Comparison of ENCODE assay signal across 1 cellular context in the genomic region with DNA sequence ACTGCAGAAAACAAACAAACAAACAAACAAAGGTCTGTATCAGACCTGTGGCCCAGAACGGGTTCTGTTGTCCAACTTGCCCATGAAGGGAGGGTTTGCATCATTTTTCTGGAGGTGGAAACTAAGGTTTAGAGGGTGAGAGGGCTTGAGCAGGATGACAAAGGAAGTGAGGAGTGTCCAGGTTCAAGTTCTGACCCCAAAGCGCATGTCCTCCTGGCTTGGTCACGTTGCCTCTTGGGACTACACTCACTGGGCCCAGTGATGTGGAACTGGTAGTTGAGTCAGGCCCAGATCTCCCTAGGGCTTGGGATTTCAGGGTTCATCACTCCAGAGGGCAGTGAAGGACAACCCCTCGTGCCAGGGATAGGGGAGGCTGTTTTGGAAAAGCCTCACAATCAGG.
A peak's percentile ranks its signal among the peaks of the same experiment; 100 is the strongest.
TF ChIP-seq lines count a peak whose summit lies in the region.

No MANE protein-coding gene starts in this region.

TF ChIP-seq in K562, 482 proteins besides CTCF, POLR2A, EP300 and RAD21 (continued from another document):
- TF ChIP-seq, protein P1, sequence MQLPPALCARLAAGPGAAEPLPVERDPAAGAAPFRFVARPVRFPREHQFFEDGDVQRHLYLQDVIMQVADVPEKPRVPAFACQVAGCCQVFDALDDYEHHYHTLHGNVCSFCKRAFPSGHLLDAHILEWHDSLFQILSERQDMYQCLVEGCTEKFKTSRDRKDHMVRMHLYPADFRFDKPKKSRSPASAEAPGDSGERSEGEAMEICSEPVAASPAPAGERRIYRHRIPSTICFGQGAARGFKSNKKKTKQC (CRISPR knock-in tag; IDR thresholded peaks at IDR 0.05): no peak
- no peak for TF ChIP-seq HNRNPLL (IDR thresholded peaks at IDR 0.05; ENCODE audit: low read depth, low read length, poor library complexity, severe bottlenecking)
- TF ChIP-seq ZNF551 (CRISPR knock-in tag; IDR thresholded peaks at IDR 0.05): no peak
- TF ChIP-seq MYC (IDR thresholded peaks at IDR 0.05; ENCODE audit: low read depth, low read length): 0 out of 2 replicates have a peak, but pooled peaks have one; percentile 14
- TF ChIP-seq MYC (CRISPR knock-in tag; IDR thresholded peaks at IDR 0.05; ENCODE audit: borderline replicate concordance, low read depth): no peak
- TF ChIP-seq, protein P2, sequence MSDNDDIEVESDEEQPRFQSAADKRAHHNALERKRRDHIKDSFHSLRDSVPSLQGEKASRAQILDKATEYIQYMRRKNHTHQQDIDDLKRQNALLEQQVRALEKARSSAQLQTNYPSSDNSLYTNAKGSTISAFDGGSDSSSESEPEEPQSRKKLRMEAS (CRISPR knock-in tag; IDR thresholded peaks at IDR 0.05): peak; percentile 41; the same call in 1 of the 2 replicates
- TF ChIP-seq, protein P3, sequence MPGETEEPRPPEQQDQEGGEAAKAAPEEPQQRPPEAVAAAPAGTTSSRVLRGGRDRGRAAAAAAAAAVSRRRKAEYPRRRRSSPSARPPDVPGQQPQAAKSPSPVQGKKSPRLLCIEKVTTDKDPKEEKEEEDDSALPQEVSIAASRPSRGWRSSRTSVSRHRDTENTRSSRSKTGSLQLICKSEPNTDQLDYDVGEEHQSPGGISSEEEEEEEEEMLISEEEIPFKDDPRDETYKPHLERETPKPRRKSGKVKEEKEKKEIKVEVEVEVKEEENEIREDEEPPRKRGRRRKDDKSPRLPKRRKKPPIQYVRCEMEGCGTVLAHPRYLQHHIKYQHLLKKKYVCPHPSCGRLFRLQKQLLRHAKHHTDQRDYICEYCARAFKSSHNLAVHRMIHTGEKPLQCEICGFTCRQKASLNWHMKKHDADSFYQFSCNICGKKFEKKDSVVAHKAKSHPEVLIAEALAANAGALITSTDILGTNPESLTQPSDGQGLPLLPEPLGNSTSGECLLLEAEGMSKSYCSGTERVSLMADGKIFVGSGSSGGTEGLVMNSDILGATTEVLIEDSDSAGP (CRISPR knock-in tag; IDR thresholded peaks at IDR 0.05): 0 out of 2 replicates have a peak, but pooled peaks have one; percentile 59
- TF ChIP-seq ZNF253 (CRISPR knock-in tag; conservative IDR thresholded peaks at IDR 0.05): no peak
- TF ChIP-seq WHSC1 (IDR thresholded peaks at IDR 0.05; ENCODE audit: low read length): no peak
- no peak for TF ChIP-seq CBX1 (IDR thresholded peaks at IDR 0.05; ENCODE audit: low read depth)
- TF ChIP-seq NR2C2 (CRISPR knock-in tag; IDR thresholded peaks at IDR 0.05): 0 out of 2 replicates have a peak, but pooled peaks have one; percentile 37
- no peak for TF ChIP-seq NR2C2 (tag; IDR thresholded peaks at IDR 0.05)
- TF ChIP-seq ZSCAN32 (CRISPR knock-in tag; IDR thresholded peaks at IDR 0.05): no peak
- no peak for TF ChIP-seq KAT8 (IDR thresholded peaks at IDR 0.05; ENCODE audit: low read depth)
- no peak for TF ChIP-seq KLF10 (CRISPR knock-in tag; IDR thresholded peaks at IDR 0.05)
- no peak for TF ChIP-seq PRMT5 (CRISPR knock-in tag; IDR thresholded peaks at IDR 0.05)
- TF ChIP-seq TCF7L2 (IDR thresholded peaks at IDR 0.05; ENCODE audit: low read depth, low read length): no peak
- TF ChIP-seq, protein P4, sequence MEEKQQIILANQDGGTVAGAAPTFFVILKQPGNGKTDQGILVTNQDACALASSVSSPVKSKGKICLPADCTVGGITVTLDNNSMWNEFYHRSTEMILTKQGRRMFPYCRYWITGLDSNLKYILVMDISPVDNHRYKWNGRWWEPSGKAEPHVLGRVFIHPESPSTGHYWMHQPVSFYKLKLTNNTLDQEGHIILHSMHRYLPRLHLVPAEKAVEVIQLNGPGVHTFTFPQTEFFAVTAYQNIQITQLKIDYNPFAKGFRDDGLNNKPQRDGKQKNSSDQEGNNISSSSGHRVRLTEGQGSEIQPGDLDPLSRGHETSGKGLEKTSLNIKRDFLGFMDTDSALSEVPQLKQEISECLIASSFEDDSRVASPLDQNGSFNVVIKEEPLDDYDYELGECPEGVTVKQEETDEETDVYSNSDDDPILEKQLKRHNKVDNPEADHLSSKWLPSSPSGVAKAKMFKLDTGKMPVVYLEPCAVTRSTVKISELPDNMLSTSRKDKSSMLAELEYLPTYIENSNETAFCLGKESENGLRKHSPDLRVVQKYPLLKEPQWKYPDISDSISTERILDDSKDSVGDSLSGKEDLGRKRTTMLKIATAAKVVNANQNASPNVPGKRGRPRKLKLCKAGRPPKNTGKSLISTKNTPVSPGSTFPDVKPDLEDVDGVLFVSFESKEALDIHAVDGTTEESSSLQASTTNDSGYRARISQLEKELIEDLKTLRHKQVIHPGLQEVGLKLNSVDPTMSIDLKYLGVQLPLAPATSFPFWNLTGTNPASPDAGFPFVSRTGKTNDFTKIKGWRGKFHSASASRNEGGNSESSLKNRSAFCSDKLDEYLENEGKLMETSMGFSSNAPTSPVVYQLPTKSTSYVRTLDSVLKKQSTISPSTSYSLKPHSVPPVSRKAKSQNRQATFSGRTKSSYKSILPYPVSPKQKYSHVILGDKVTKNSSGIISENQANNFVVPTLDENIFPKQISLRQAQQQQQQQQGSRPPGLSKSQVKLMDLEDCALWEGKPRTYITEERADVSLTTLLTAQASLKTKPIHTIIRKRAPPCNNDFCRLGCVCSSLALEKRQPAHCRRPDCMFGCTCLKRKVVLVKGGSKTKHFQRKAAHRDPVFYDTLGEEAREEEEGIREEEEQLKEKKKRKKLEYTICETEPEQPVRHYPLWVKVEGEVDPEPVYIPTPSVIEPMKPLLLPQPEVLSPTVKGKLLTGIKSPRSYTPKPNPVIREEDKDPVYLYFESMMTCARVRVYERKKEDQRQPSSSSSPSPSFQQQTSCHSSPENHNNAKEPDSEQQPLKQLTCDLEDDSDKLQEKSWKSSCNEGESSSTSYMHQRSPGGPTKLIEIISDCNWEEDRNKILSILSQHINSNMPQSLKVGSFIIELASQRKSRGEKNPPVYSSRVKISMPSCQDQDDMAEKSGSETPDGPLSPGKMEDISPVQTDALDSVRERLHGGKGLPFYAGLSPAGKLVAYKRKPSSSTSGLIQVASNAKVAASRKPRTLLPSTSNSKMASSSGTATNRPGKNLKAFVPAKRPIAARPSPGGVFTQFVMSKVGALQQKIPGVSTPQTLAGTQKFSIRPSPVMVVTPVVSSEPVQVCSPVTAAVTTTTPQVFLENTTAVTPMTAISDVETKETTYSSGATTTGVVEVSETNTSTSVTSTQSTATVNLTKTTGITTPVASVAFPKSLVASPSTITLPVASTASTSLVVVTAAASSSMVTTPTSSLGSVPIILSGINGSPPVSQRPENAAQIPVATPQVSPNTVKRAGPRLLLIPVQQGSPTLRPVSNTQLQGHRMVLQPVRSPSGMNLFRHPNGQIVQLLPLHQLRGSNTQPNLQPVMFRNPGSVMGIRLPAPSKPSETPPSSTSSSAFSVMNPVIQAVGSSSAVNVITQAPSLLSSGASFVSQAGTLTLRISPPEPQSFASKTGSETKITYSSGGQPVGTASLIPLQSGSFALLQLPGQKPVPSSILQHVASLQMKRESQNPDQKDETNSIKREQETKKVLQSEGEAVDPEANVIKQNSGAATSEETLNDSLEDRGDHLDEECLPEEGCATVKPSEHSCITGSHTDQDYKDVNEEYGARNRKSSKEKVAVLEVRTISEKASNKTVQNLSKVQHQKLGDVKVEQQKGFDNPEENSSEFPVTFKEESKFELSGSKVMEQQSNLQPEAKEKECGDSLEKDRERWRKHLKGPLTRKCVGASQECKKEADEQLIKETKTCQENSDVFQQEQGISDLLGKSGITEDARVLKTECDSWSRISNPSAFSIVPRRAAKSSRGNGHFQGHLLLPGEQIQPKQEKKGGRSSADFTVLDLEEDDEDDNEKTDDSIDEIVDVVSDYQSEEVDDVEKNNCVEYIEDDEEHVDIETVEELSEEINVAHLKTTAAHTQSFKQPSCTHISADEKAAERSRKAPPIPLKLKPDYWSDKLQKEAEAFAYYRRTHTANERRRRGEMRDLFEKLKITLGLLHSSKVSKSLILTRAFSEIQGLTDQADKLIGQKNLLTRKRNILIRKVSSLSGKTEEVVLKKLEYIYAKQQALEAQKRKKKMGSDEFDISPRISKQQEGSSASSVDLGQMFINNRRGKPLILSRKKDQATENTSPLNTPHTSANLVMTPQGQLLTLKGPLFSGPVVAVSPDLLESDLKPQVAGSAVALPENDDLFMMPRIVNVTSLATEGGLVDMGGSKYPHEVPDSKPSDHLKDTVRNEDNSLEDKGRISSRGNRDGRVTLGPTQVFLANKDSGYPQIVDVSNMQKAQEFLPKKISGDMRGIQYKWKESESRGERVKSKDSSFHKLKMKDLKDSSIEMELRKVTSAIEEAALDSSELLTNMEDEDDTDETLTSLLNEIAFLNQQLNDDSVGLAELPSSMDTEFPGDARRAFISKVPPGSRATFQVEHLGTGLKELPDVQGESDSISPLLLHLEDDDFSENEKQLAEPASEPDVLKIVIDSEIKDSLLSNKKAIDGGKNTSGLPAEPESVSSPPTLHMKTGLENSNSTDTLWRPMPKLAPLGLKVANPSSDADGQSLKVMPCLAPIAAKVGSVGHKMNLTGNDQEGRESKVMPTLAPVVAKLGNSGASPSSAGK (IDR thresholded peaks at IDR 0.05): peak; percentile 30; the same call in 1 of the 2 replicates
- TF ChIP-seq RHOXF2B (CRISPR knock-in tag; conservative IDR thresholded peaks at IDR 0.05): no peak
